1 cellular context compared by ENCODE assay signal in the genomic region with DNA sequence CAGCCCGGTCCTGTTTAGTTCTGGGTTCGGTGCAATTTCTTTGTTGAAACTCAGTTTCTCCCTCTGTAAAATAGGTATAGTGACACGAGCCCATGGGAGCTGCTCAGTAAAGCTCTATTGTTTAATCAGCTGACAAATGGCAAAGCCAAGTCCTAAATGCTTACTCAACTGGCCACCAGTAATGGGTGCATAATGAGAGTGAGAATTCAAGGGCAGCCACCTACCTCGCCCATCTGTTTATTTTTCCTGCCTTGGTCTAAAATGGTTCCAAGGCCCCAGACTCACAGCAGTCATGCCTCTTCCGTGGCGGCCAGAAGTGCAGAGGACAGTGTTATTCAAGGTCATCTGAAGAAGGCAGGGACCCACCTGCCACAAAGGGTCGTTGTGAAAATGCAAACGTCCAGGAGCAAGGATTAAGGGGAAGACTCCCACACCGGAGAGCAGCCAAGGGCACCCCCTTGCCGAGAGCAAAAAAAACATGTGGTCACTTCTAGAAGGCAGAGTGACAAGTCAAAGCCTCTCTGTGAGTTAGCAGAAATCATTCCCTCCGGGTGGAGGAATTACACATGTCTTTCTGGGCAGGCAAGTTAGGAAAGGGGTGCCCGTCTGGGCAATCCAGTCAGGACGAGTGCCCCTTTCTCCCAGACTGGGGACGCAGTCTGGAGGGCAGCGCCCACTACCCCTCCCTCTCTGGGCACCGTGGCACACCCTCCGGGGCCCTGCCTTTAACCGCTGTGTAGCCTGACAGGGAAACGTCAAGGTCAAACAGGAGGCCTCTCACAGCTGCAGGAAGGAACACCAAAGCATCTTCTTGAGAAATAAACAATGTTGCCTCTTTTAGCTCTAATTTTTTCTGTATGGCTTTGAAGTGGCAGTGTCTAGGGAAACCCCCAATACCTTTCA.
A peak's percentile ranks its signal among the peaks of the same experiment; 100 is the strongest.
TF ChIP-seq lines count a peak whose summit lies in the region.

No MANE protein-coding gene starts in this region.

TF ChIP-seq in HepG2, 621 proteins besides CTCF, POLR2A, EP300 and RAD21 (continued from another document and continues in another):
- TF ChIP-seq, protein P1, sequence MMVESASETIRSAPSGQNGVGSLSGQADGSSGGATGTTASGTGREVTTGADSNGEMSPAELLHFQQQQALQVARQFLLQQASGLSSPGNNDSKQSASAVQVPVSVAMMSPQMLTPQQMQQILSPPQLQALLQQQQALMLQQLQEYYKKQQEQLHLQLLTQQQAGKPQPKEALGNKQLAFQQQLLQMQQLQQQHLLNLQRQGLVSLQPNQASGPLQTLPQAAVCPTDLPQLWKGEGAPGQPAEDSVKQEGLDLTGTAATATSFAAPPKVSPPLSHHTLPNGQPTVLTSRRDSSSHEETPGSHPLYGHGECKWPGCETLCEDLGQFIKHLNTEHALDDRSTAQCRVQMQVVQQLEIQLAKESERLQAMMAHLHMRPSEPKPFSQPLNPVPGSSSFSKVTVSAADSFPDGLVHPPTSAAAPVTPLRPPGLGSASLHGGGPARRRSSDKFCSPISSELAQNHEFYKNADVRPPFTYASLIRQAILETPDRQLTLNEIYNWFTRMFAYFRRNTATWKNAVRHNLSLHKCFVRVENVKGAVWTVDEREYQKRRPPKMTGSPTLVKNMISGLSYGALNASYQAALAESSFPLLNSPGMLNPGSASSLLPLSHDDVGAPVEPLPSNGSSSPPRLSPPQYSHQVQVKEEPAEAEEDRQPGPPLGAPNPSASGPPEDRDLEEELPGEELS (CRISPR knock-in tag; IDR thresholded peaks at IDR 0.05): peak; percentile 51
- TF ChIP-seq ZMYM4 (CRISPR knock-in tag; IDR thresholded peaks at IDR 0.05) (peak; percentile 20; the same call in 1 of the 2 replicates), HOXA3 (CRISPR knock-in tag; IDR thresholded peaks at IDR 0.05) (peak; percentile 59; the same call in 1 of the 2 replicates), RXRB (CRISPR knock-in tag; IDR thresholded peaks at IDR 0.05; ENCODE audit: borderline replicate concordance) (peak; percentile 47; the same call in 1 of the 2 replicates), CHCHD3 (CRISPR knock-in tag; IDR thresholded peaks at IDR 0.05) (no peak), BCL6 (CRISPR knock-in tag; IDR thresholded peaks at IDR 0.05) (peak; percentile 49; the same call in 1 of the 2 replicates), PCBP1 (IDR thresholded peaks at IDR 0.05; ENCODE audit: borderline replicate concordance, low read depth, low read length) (no peak), ESRRA (CRISPR knock-in tag; IDR thresholded peaks at IDR 0.05; ENCODE audit: low read depth) (peak; percentile 59; the same call in 1 of the 2 replicates), KLF6 (CRISPR knock-in tag; IDR thresholded peaks at IDR 0.05) (no peak), NFE2L2 (IDR thresholded peaks at IDR 0.05; ENCODE audit: low read length) (no peak), CHD4 (IDR thresholded peaks at IDR 0.05; ENCODE audit: borderline replicate concordance, low read length) (peak; percentile 87; the same call in 1 of the 2 replicates), ZBTB21 (CRISPR knock-in tag; IDR thresholded peaks at IDR 0.05) (no peak), HDAC1 (CRISPR knock-in tag; IDR thresholded peaks at IDR 0.05) (peak; percentile 43; the same call in 1 of the 2 replicates), ZNF644 (CRISPR knock-in tag; IDR thresholded peaks at IDR 0.05; ENCODE audit: low read depth) (peak; percentile 56), HNRNPL (IDR thresholded peaks at IDR 0.05; ENCODE audit: low read depth, low read length) (peak; percentile 88), GATAD2A (CRISPR knock-in tag; IDR thresholded peaks at IDR 0.05) (peak; percentile 51), POLR2AphosphoS2 (IDR thresholded peaks at IDR 0.05; ENCODE audit: low read depth, low read length) (no peak), ELF1 (CRISPR knock-in tag; IDR thresholded peaks at IDR 0.05) (0 out of 2 replicates have a peak, but pooled peaks have one; percentile 11), TARDBP (CRISPR knock-in tag; IDR thresholded peaks at IDR 0.05) (peak; percentile 53; the same call in 1 of the 2 replicates), SAP130 (CRISPR knock-in tag; IDR thresholded peaks at IDR 0.05; ENCODE audit: low read depth) (peak; percentile 49; the same call in 1 of the 2 replicates), U2AF1 (optimal IDR thresholded peaks at IDR 0.05; ENCODE audit: low read depth, low read length) (no peak), MTA1 (CRISPR knock-in tag; IDR thresholded peaks at IDR 0.05; ENCODE audit: borderline replicate concordance) (0 out of 2 replicates have a peak, but pooled peaks have one; percentile 16)
- TF ChIP-seq, protein P2, sequence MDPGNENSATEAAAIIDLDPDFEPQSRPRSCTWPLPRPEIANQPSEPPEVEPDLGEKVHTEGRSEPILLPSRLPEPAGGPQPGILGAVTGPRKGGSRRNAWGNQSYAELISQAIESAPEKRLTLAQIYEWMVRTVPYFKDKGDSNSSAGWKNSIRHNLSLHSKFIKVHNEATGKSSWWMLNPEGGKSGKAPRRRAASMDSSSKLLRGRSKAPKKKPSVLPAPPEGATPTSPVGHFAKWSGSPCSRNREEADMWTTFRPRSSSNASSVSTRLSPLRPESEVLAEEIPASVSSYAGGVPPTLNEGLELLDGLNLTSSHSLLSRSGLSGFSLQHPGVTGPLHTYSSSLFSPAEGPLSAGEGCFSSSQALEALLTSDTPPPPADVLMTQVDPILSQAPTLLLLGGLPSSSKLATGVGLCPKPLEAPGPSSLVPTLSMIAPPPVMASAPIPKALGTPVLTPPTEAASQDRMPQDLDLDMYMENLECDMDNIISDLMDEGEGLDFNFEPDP (CRISPR knock-in tag; conservative IDR thresholded peaks at IDR 0.05): no peak
- TF ChIP-seq, protein P3, sequence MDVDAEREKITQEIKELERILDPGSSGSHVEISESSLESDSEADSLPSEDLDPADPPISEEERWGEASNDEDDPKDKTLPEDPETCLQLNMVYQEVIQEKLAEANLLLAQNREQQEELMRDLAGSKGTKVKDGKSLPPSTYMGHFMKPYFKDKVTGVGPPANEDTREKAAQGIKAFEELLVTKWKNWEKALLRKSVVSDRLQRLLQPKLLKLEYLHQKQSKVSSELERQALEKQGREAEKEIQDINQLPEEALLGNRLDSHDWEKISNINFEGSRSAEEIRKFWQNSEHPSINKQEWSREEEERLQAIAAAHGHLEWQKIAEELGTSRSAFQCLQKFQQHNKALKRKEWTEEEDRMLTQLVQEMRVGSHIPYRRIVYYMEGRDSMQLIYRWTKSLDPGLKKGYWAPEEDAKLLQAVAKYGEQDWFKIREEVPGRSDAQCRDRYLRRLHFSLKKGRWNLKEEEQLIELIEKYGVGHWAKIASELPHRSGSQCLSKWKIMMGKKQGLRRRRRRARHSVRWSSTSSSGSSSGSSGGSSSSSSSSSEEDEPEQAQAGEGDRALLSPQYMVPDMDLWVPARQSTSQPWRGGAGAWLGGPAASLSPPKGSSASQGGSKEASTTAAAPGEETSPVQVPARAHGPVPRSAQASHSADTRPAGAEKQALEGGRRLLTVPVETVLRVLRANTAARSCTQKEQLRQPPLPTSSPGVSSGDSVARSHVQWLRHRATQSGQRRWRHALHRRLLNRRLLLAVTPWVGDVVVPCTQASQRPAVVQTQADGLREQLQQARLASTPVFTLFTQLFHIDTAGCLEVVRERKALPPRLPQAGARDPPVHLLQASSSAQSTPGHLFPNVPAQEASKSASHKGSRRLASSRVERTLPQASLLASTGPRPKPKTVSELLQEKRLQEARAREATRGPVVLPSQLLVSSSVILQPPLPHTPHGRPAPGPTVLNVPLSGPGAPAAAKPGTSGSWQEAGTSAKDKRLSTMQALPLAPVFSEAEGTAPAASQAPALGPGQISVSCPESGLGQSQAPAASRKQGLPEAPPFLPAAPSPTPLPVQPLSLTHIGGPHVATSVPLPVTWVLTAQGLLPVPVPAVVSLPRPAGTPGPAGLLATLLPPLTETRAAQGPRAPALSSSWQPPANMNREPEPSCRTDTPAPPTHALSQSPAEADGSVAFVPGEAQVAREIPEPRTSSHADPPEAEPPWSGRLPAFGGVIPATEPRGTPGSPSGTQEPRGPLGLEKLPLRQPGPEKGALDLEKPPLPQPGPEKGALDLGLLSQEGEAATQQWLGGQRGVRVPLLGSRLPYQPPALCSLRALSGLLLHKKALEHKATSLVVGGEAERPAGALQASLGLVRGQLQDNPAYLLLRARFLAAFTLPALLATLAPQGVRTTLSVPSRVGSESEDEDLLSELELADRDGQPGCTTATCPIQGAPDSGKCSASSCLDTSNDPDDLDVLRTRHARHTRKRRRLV (CRISPR knock-in tag; IDR thresholded peaks at IDR 0.05): 0 out of 2 replicates have a peak, but pooled peaks have one; percentile 11
- TF ChIP-seq, protein P4, sequence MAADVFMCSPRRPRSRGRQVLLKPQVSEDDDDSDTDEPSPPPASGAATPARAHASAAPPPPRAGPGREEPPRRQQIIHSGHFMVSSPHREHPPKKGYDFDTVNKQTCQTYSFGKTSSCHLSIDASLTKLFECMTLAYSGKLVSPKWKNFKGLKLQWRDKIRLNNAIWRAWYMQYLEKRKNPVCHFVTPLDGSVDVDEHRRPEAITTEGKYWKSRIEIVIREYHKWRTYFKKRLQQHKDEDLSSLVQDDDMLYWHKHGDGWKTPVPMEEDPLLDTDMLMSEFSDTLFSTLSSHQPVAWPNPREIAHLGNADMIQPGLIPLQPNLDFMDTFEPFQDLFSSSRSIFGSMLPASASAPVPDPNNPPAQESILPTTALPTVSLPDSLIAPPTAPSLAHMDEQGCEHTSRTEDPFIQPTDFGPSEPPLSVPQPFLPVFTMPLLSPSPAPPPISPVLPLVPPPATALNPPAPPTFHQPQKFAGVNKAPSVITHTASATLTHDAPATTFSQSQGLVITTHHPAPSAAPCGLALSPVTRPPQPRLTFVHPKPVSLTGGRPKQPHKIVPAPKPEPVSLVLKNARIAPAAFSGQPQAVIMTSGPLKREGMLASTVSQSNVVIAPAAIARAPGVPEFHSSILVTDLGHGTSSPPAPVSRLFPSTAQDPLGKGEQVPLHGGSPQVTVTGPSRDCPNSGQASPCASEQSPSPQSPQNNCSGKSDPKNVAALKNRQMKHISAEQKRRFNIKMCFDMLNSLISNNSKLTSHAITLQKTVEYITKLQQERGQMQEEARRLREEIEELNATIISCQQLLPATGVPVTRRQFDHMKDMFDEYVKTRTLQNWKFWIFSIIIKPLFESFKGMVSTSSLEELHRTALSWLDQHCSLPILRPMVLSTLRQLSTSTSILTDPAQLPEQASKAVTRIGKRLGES (CRISPR knock-in tag; IDR thresholded peaks at IDR 0.05; ENCODE audit: borderline replicate concordance): no peak
- TF ChIP-seq, protein P5, sequence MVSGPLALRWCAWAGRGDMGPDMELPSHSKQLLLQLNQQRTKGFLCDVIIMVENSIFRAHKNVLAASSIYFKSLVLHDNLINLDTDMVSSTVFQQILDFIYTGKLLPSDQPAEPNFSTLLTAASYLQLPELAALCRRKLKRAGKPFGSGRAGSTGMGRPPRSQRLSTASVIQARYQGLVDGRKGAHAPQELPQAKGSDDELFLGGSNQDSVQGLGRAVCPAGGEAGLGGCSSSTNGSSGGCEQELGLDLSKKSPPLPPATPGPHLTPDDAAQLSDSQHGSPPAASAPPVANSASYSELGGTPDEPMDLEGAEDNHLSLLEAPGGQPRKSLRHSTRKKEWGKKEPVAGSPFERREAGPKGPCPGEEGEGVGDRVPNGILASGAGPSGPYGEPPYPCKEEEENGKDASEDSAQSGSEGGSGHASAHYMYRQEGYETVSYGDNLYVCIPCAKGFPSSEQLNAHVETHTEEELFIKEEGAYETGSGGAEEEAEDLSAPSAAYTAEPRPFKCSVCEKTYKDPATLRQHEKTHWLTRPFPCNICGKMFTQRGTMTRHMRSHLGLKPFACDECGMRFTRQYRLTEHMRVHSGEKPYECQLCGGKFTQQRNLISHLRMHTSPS (CRISPR knock-in tag; IDR thresholded peaks at IDR 0.05; ENCODE audit: low read depth): peak; percentile 77
- TF ChIP-seq, protein P6, sequence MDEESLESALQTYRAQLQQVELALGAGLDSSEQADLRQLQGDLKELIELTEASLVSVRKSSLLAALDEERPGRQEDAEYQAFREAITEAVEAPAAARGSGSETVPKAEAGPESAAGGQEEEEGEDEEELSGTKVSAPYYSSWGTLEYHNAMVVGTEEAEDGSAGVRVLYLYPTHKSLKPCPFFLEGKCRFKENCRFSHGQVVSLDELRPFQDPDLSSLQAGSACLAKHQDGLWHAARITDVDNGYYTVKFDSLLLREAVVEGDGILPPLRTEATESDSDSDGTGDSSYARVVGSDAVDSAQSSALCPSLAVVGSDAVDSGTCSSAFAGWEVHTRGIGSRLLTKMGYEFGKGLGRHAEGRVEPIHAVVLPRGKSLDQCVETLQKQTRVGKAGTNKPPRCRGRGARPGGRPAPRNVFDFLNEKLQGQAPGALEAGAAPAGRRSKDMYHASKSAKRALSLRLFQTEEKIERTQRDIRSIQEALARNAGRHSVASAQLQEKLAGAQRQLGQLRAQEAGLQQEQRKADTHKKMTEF (CRISPR knock-in tag; IDR thresholded peaks at IDR 0.05): 0 out of 2 replicates have a peak, but pooled peaks have one; percentile 43
- TF ChIP-seq, protein P7, sequence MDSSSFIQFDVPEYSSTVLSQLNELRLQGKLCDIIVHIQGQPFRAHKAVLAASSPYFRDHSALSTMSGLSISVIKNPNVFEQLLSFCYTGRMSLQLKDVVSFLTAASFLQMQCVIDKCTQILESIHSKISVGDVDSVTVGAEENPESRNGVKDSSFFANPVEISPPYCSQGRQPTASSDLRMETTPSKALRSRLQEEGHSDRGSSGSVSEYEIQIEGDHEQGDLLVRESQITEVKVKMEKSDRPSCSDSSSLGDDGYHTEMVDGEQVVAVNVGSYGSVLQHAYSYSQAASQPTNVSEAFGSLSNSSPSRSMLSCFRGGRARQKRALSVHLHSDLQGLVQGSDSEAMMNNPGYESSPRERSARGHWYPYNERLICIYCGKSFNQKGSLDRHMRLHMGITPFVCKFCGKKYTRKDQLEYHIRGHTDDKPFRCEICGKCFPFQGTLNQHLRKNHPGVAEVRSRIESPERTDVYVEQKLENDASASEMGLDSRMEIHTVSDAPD (CRISPR knock-in tag; IDR thresholded peaks at IDR 0.05): 0 out of 2 replicates have a peak, but pooled peaks have one; percentile 50
- TF ChIP-seq, protein P8, sequence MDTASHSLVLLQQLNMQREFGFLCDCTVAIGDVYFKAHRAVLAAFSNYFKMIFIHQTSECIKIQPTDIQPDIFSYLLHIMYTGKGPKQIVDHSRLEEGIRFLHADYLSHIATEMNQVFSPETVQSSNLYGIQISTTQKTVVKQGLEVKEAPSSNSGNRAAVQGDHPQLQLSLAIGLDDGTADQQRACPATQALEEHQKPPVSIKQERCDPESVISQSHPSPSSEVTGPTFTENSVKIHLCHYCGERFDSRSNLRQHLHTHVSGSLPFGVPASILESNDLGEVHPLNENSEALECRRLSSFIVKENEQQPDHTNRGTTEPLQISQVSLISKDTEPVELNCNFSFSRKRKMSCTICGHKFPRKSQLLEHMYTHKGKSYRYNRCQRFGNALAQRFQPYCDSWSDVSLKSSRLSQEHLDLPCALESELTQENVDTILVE (CRISPR knock-in tag; IDR thresholded peaks at IDR 0.05): no peak
- TF ChIP-seq, protein P9, sequence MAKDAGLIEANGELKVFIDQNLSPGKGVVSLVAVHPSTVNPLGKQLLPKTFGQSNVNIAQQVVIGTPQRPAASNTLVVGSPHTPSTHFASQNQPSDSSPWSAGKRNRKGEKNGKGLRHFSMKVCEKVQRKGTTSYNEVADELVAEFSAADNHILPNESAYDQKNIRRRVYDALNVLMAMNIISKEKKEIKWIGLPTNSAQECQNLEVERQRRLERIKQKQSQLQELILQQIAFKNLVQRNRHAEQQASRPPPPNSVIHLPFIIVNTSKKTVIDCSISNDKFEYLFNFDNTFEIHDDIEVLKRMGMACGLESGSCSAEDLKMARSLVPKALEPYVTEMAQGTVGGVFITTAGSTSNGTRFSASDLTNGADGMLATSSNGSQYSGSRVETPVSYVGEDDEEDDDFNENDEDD (CRISPR knock-in tag; IDR thresholded peaks at IDR 0.05; ENCODE audit: borderline replicate concordance): peak; percentile 36; the same call in 1 of the 2 replicates
